In the genomic region with DNA sequence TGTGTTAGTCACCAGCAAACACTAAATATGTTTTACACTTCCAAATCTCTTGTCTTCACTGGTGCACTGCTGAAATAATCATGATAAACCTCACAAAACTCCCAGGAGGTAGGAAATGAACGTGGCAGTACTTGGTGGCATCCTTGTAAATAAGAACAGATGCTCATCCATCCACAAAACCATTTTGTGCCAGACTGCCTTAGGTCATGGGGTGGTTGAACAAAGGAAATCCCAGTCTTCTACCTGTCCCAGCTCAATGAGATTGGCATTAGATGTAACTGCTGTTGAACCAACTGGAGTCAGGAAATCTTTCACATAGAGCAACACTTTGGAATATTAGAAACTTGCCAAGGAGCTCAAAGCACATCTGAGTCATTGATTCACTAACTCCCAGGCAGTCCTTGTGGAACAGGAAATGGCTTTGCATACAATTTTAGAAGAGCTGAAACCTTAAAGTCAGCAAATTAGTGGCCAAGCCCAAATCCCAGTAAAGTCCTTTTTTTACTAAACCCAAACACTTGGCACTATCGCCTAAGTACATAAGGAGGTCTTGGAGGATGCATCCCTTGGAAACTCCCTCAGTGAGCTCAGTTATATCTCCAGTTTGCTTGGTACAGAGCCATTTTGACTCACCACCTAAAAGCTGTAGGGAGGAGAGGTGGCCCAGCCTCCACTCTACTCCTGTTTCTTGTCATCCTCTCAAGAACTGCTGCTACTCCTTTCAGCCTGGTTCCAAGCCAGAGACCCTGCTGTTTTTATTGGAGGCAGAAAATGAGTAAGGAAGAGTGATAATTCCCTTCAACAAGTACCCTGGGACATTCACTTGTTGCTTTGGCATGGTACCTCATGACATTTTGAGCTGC, we compare ENCODE assay signal across 16 cellular contexts.
DNase-seq lines count a peak whose midpoint lies in the region; ATAC-seq and TF ChIP-seq lines count a peak whose summit lies in the region.
"Had no signal": no experiment of that assay in that cellular context is flagged by ENCODE, and none has a peak within 500 bp of the region (broad histone marks: within the 10 kb centered on the region; RNA-seq: fewer than 3 reads in every experiment).

No MANE protein-coding gene starts in this region.

- intact Hi-C loops in heart left ventricle (cut with DNase I) = loop anchor here in 5 of 10 donors (5.0 to 10.0 kb wide), 3 partner anchors 535 to 595 kb away; no protein-coding TSS in a partner anchor
- intact Hi-C loops in left ventricle myocardium inferior (cut with micrococcal nuclease) = no loop called here
- intact Hi-C loops in left cardiac atrium (cut with DNase I) = no loop called here
- intact Hi-C loops in aorta (cut with DNase I) = loop anchor here in 1 of 2 donors (5.0 kb wide), 2 partner anchors 207 to 342 kb away; a partner anchor contains a TSS
- intact Hi-C loops in activated T-helper 1 cell treated with anti-CD3 and anti-CD28 coated beads, Interleukin-12 subunit alpha, Interleukin-12 subunit beta, Interleukin-2, Interleukin-4 antibody, amounts not matched to agents 30 ng/mL and 10 ng/mL and 1 ng/mL, durations not matched to agents 14 hours and 24 hours and 36 hours (cut with micrococcal nuclease) = no loop called here

- no peaks in the 10 kb centered on the region for H3K36me3 Mint-ChIP-seq in activated T-helper 1 cell treated with anti-CD3 and anti-CD28 coated beads, Interleukin-12 subunit alpha, Interleukin-12 subunit beta, Interleukin-2, Interleukin-4 antibody, amounts not matched to agents 30 ng/mL and 10 ng/mL and 1 ng/mL, durations not matched to agents 14 hours and 24 hours and 36 hours (ENCODE audit: low read depth)
- H3K36me3 Mint-ChIP-seq in type B pancreatic cell = no peaks in the 10 kb centered on the region

- no peak overlapping the region for H3K27ac Mint-ChIP-seq in activated T-helper 1 cell treated with anti-CD3 and anti-CD28 coated beads, Interleukin-12 subunit alpha, Interleukin-12 subunit beta, Interleukin-2, Interleukin-4 antibody, amounts not matched to agents 30 ng/mL and 10 ng/mL and 1 ng/mL, durations not matched to agents 14 hours and 24 hours and 36 hours
- no peak overlapping the region for H3K27ac Mint-ChIP-seq in type B pancreatic cell

- ATAC-seq in heart left ventricle (peak in 3 of 4 donors; percentile 15 to 74 (median 26)), left cardiac atrium (peak; percentile 27 to 86), aorta (ENCODE audit: low FRiP score) (peak; percentile 49)
- no peak for ATAC-seq in stimulated activated naive CD8-positive, alpha-beta T cell treated with anti-CD3 and anti-CD28 coated beads, Interleukin-15, Interleukin-2, amounts not matched to agents 100 U/mL and 50 U/mL, for 24 hours
- ATAC-seq: activated CD4-positive, CD25-positive, alpha-beta regulatory T cell treated with anti-CD3 and anti-CD28 coated beads, Interleukin-2, amount 50 U/mL, for 24 hours had no signal

- no peaks in the 10 kb centered on the region for H3K4me1 Mint-ChIP-seq in activated T-helper 1 cell treated with anti-CD3 and anti-CD28 coated beads, Interleukin-12 subunit alpha, Interleukin-12 subunit beta, Interleukin-2, Interleukin-4 antibody, amounts not matched to agents 30 ng/mL and 10 ng/mL and 1 ng/mL, durations not matched to agents 14 hours and 24 hours and 36 hours (ENCODE audit: low read depth)
- peaks cover 13% of the 10 kb centered on the region for H3K4me1 Mint-ChIP-seq in type B pancreatic cell (ENCODE audit: unreplicated experiment)

- H3K36me3 ChIP-seq in heart left ventricle (no peaks in the 10 kb centered on the region), left ventricle myocardium inferior (no peaks in the 10 kb centered on the region), aorta (ENCODE audit: control insufficient read depth in 1 of 2, insufficient read depth in 2 of 2, low read length in 1 of 2) (no peaks in the 10 kb centered on the region)

- H3K27me3 ChIP-seq in heart left ventricle (no peaks in the 10 kb centered on the region), left ventricle myocardium inferior (ENCODE audit: low read depth) (no peaks in the 10 kb centered on the region), aorta (ENCODE audit: control insufficient read depth in 1 of 2, insufficient read depth in 2 of 2, low read length in 1 of 2) (no peaks in the 10 kb centered on the region)

- no peak for TF ChIP-seq CTCF in heart left ventricle (IDR thresholded peaks at IDR 0.05)
- TF ChIP-seq CTCF in left ventricle myocardium inferior (IDR thresholded peaks at IDR 0.05; ENCODE audit: borderline replicate concordance) = no peak
- TF ChIP-seq CTCF in type B pancreatic cell (conservative IDR thresholded peaks at IDR 0.05) = no peak

- H3K9me3 ChIP-seq in heart left ventricle (no peaks in the 10 kb centered on the region), left ventricle myocardium inferior (replicated peaks) (no peaks in the 10 kb centered on the region), aorta (ENCODE audit: control insufficient read depth, low read length) (no peaks in the 10 kb centered on the region)

- WGBS in heart left ventricle, 4 donors = 68 to 83% (median 74%) methylated on average over 2 of the region's 2 CpGs
- 68 to 70% methylated on average over 2 of the region's 2 CpGs for WGBS in aorta, 2 donors

- no peaks in the 10 kb centered on the region for H3K27me3 Mint-ChIP-seq in activated T-helper 1 cell treated with anti-CD3 and anti-CD28 coated beads, Interleukin-12 subunit alpha, Interleukin-12 subunit beta, Interleukin-2, Interleukin-4 antibody, amounts not matched to agents 30 ng/mL and 10 ng/mL and 1 ng/mL, durations not matched to agents 14 hours and 24 hours and 36 hours (ENCODE audit: insufficient read depth)
- H3K27me3 Mint-ChIP-seq in type B pancreatic cell = peaks cover 32% of the 10 kb centered on the region

- TF ChIP-seq POLR2A in heart left ventricle (IDR thresholded peaks at IDR 0.05) = no peak

- no peak overlapping the region for H3K4me3 Mint-ChIP-seq in activated T-helper 1 cell treated with anti-CD3 and anti-CD28 coated beads, Interleukin-12 subunit alpha, Interleukin-12 subunit beta, Interleukin-2, Interleukin-4 antibody, amounts not matched to agents 30 ng/mL and 10 ng/mL and 1 ng/mL, durations not matched to agents 14 hours and 24 hours and 36 hours
- no peak overlapping the region for H3K4me3 Mint-ChIP-seq in type B pancreatic cell

- peak in 1 of 5 donors; percentile 23 for DNase-seq in heart left ventricle
- DNase-seq in left ventricle myocardium inferior = no peak
- peak; percentile 62 for DNase-seq in cerebellar cortex (ENCODE audit: low spot score)
- DNase-seq in left cardiac atrium = no peak
- DNase-seq in aorta = no peak
- DNase-seq in activated T-helper 1 cell treated with anti-CD3 and anti-CD28 coated beads, Interleukin-12 subunit alpha, Interleukin-12 subunit beta, Interleukin-2, Interleukin-4 antibody, amounts not matched to agents 30 ng/mL and 10 ng/mL and 1 ng/mL, durations not matched to agents 14 hours and 24 hours and 36 hours (ENCODE audit: low spot score) = no peak
- DNase-seq in type B pancreatic cell (ENCODE audit: extremely low spot score, unreplicated experiment) = no peak
- no peak for DNase-seq in stimulated activated naive CD8-positive, alpha-beta T cell treated with anti-CD3 and anti-CD28 coated beads, Interleukin-15, Interleukin-2, amounts not matched to agents 100 U/mL and 50 U/mL, for 24 hours
- DNase-seq: activated naive CD4-positive, alpha-beta T cell treated with Interleukin-2 at 50 U/mL for 16 hours; COR-L47; effector memory CD4-positive, alpha-beta T cell; kidney glomerular epithelial cell; MM.1S; NCI-H2029 treated with DMSO at 0.1 percent for 48 hours; NCI-H82 had no signal

- H3K4me1 ChIP-seq in heart left ventricle (no peaks in the 10 kb centered on the region), left ventricle myocardium inferior (no peaks in the 10 kb centered on the region), aorta (ENCODE audit: control insufficient read depth in 1 of 2, insufficient read depth in 2 of 2, low read length in 2 of 2) (peaks cover 0 to 2% of the 10 kb centered on the region in 2 donors)

- peaks cover 12% of the 10 kb centered on the region for H3K9me3 Mint-ChIP-seq in activated T-helper 1 cell treated with anti-CD3 and anti-CD28 coated beads, Interleukin-12 subunit alpha, Interleukin-12 subunit beta, Interleukin-2, Interleukin-4 antibody, amounts not matched to agents 30 ng/mL and 10 ng/mL and 1 ng/mL, durations not matched to agents 14 hours and 24 hours and 36 hours
- H3K9me3 Mint-ChIP-seq in type B pancreatic cell = no peaks in the 10 kb centered on the region

- H3K4me3 ChIP-seq in heart left ventricle = no peak overlapping the region
- H3K4me3 ChIP-seq in left ventricle myocardium inferior = no peak overlapping the region
- no peak overlapping the region for H3K4me3 ChIP-seq in aorta (ENCODE audit: low read length in 2 of 2)

- no peak overlapping the region for H3K27ac ChIP-seq in heart left ventricle
- H3K27ac ChIP-seq in left ventricle myocardium inferior (replicated peaks) = no peak overlapping the region
- H3K27ac ChIP-seq in aorta (ENCODE audit: low read depth in 1 of 2, low read length in 2 of 2) = no peak overlapping the region
